9 cellular contexts compared by ENCODE assay signal in the genomic region with DNA sequence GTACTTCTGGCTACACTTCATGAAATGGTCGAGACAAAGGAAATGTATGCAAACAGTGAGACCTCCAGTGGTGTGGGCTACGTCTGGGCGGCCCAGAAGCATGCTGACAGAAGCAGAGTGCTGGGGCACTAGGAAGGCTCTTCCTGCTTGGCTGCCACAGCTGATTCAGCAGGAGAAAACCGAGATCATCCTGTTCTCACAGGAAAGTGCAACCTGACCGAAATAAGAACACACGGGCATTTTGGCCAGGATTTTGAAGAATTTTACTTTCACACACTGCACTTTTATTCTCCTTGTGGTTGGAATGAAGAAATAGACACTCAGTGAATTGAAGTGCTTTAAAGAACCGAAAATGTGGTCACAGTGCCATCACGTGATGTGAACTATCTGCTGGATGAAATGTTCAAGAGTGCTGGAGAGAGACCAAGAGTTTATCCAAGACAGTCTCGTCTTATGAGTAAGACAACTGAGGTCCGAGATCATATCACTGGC.
DNase-seq lines count a peak whose midpoint lies in the region; ATAC-seq, FAIRE-seq and TF ChIP-seq lines count a peak whose summit lies in the region.
"Had no signal": no experiment of that assay in that cellular context is flagged by ENCODE, and none has a peak within 500 bp of the region (broad histone marks: within the 10 kb centered on the region; RNA-seq: fewer than 3 reads in every experiment).

No MANE protein-coding gene starts in this region.

- POLR2A ChIA-PET in AG04449 (lab: Yijun Ruan, JAX) (no interaction called here), GM12878 (lab: Charles Lee) (no interaction called here)

- H3K79me2 ChIP-seq in GM12878 (ENCODE audit: control insufficient read depth, insufficient read depth, low read length) (no peaks in the 10 kb centered on the region), keratinocyte (ENCODE audit: control insufficient read depth, insufficient read depth, low read length) (no peaks in the 10 kb centered on the region)

- ATAC-seq in GM12878, result no peak

- H3K4me2 ChIP-seq in GM12878 (ENCODE audit: control insufficient read depth, insufficient read depth) (no peak overlapping the region), keratinocyte (ENCODE audit: control insufficient read depth, extremely low read depth, insufficient read depth, low read depth, low read length) (no peak overlapping the region)

- no peak for TF ChIP-seq POLR2A in GM12878 (IDR thresholded peaks at IDR 0.05; ENCODE audit: low read depth, low read length)

- H3K27me3 ChIP-seq in H7 (ENCODE audit: control insufficient read depth, insufficient read depth, low read length) (no peaks in the 10 kb centered on the region), GM12878 (replicated peaks in 1 of 2; ENCODE audit: control insufficient read depth in 2 of 2, insufficient read depth in 2 of 2, low read length in 1 of 2) (no peaks in the 10 kb centered on the region; a peak in 1 of 4 replicates), keratinocyte (ENCODE audit: control insufficient read depth, extremely low read depth, insufficient read depth, low read length) (no peaks in the 10 kb centered on the region)

- dilution Hi-C loops in keratinocyte (cut with MboI; ENCODE audit: extremely low pct_ligation_motif_present, low sequenced_read_pairs), result no loop called here

- intact Hi-C loops in GM12878 (cut with micrococcal nuclease; ENCODE audit: unreplicated experiment), result no loop called here

- H3K9ac ChIP-seq in GM12878 (ENCODE audit: control insufficient read depth, insufficient read depth, low read length), result no peak overlapping the region
- H3K9ac ChIP-seq in keratinocyte (ENCODE audit: control insufficient read depth, extremely low read depth, insufficient read depth, low read length), result no peak overlapping the region

- H3K27ac ChIP-seq in GM12878 (ENCODE audit: control insufficient read depth, insufficient read depth), result no peak overlapping the region
- H3K27ac ChIP-seq in keratinocyte (ENCODE audit: control insufficient read depth, insufficient read depth, low read length), result no peak overlapping the region

- RAD21 ChIA-PET in GM12878 (lab: Charles Lee; ENCODE audit: unreplicated experiment), result no interaction called here

- FAIRE-seq in GM12878 (lab: Jason Lieb, UNC), result no peak
- FAIRE-seq in keratinocyte (lab: Jason Lieb, UNC), result peak; percentile 34
- no peak for FAIRE-seq in urothelium cell line (lab: Jason Lieb, UNC)

- H4K20me1 ChIP-seq in GM12878 (ENCODE audit: control insufficient read depth, insufficient read depth), result no peaks in the 10 kb centered on the region
- H4K20me1 ChIP-seq in keratinocyte (ENCODE audit: control insufficient read depth, extremely low read depth, insufficient read depth, low read length), result no peaks in the 10 kb centered on the region

- no peak for TF ChIP-seq RAD21 in GM12878 (IDR thresholded peaks at IDR 0.05; ENCODE audit: insufficient read depth, low read depth, low read length)

- SMC1A ChIA-PET in GM12878 (lab: Charles Lee; ENCODE audit: uncharacterized antibody, unreplicated experiment), result no interaction called here

- CTCF ChIA-PET in AG04449 (lab: Yijun Ruan, JAX) (interaction anchor here (0.7 to 3.0 kb wide), 9 partner anchors 9 to 150 kb away, joined by 3 to 12 read pairs (median 4); no protein-coding TSS in a partner anchor), GM12878 (lab: Yijun Ruan, JAX) (interaction anchor here (1.0 kb wide), 1 partner anchor 10 kb away, joined by 4 read pairs; no protein-coding TSS in a partner anchor)

- H3K9me1 ChIP-seq in keratinocyte (ENCODE audit: control insufficient read depth, extremely low read depth, insufficient read depth, low read length), result no peaks in the 10 kb centered on the region

- 15% methylated on average over 10 of the region's 10 CpGs for WGBS in GM12878 (ENCODE audit: insufficient coverage, insufficient replicate concordance, low lambda C conversion rate, missing lambda C conversion rate)

- DNase-seq in AG04449 (ENCODE audit: low read depth, low spot score) (peak; percentile 83), H7 (peak; percentile 37), GM12878 (ENCODE audit: low read depth, low spot score) (no peak), keratinocyte (ENCODE audit: low read depth, low spot score) (no peak), urothelium cell line (ENCODE audit: low spot score) (no peak), DMS153 (lab: John Stamatoyannopoulos, UW) (no peak), NCI-H1930 (lab: John Stamatoyannopoulos, UW) (no peak)
- DNase-seq in activated naive CD4-positive, alpha-beta T cell (lab: John Stamatoyannopoulos, UW), result no peak
- DNase-seq: activated T-cell treated with anti-CD3 and anti-CD28 coated beads, Interleukin-2, amount 50 U/mL, for 24 hours had no signal

- in situ Hi-C loops in GM12878 (cut with MboI), result no loop called here

- H3K4me1 ChIP-seq in GM12878 (ENCODE audit: control insufficient read depth, insufficient read depth, low read length) (no peaks in the 10 kb centered on the region), keratinocyte (ENCODE audit: control insufficient read depth, extremely low read depth, insufficient read depth, low read length) (no peaks in the 10 kb centered on the region)

- TF ChIP-seq CTCF in AG04449 (IDR thresholded peaks at IDR 0.05; ENCODE audit: insufficient read depth, low read length, missing control alignments), result peak; percentile 7
- no peak for TF ChIP-seq CTCF in GM12878 (IDR thresholded peaks at IDR 0.05 in 2 of 3, conservative IDR thresholded peaks at IDR 0.05 in 1 of 3; ENCODE audit: control insufficient read depth in 2 of 3, extremely low read depth in 1 of 3, insufficient read depth in 1 of 3, low read depth in 3 of 3, low read length in 3 of 3)
- TF ChIP-seq CTCF in keratinocyte (optimal IDR thresholded peaks at IDR 0.05 in 1 of 3, IDR thresholded peaks at IDR 0.05 in 1 of 3, conservative IDR thresholded peaks at IDR 0.05 in 1 of 3; ENCODE audit: extremely low read depth in 1 of 3, insufficient read depth in 2 of 3, low read length in 3 of 3), result no peak

- H2AFZ ChIP-seq in GM12878 (ENCODE audit: control insufficient read depth, low read depth, low read length), result no peak overlapping the region
- no peak overlapping the region for H2AFZ ChIP-seq in keratinocyte (ENCODE audit: control insufficient read depth, low read length)

- H3K36me3 ChIP-seq in H7 (replicated peaks; ENCODE audit: control insufficient read depth, insufficient read depth, low read length), result no peaks in the 10 kb centered on the region
- H3K36me3 ChIP-seq in GM12878 (ENCODE audit: control insufficient read depth in 2 of 2, insufficient read depth in 2 of 2, low read length in 1 of 2), result no peaks in the 10 kb centered on the region
- no peaks in the 10 kb centered on the region for H3K36me3 ChIP-seq in keratinocyte (ENCODE audit: control insufficient read depth in 2 of 2, extremely low read depth in 1 of 2, insufficient read depth in 2 of 2, low read length in 2 of 2)

- no peaks in the 10 kb centered on the region for H3K9me3 ChIP-seq in GM12878 (replicated peaks; ENCODE audit: control insufficient read depth, insufficient read depth, low read length)
- H3K9me3 ChIP-seq in keratinocyte (ENCODE audit: control insufficient read depth, low read depth, low read length), result no peaks in the 10 kb centered on the region

- no peak for TF ChIP-seq EP300 in GM12878 (IDR thresholded peaks at IDR 0.05; ENCODE audit: borderline replicate concordance in 1 of 2, control insufficient read depth in 1 of 2, low read depth in 2 of 2, low read length in 2 of 2)

- no TSS peak for BruUV-seq in GM12878 (replicated peaks; lab: Mats Ljungman, UMichigan)

- H3K4me3 ChIP-seq in AG04449 (ENCODE audit: low read depth, low read length) (peak overlapping the region; percentile 4), H7 (ENCODE audit: insufficient read depth, low read depth, low read length) (no peak overlapping the region), GM12878 (no peak overlapping the region), keratinocyte (ENCODE audit: control insufficient read depth in 2 of 3, extremely low read depth in 1 of 3, insufficient read depth in 2 of 3, low read depth in 1 of 3, low read length in 3 of 3) (no peak overlapping the region)

TF ChIP-seq in GM12878, 131 proteins besides CTCF, POLR2A, EP300 and RAD21:
- no peak for TF ChIP-seq GABPA (IDR thresholded peaks at IDR 0.05; ENCODE audit: low read depth)
- TF ChIP-seq RUNX3 (IDR thresholded peaks at IDR 0.05; ENCODE audit: low read length), result peak; percentile 18; the same call in 1 of the 2 replicates
- TF ChIP-seq RAD51 (IDR thresholded peaks at IDR 0.05), result peak; percentile 51; the same call in 1 of the 2 replicates
- no peak for TF ChIP-seq MXI1 (IDR thresholded peaks at IDR 0.05; ENCODE audit: low read depth, low read length)

Comparison
In these comparisons a context has a peak if more than half of its experiments do, and no peak if none do; other contexts are left out.
1. DNase-seq: peak in AG04449 (single experiment) and H7 (single experiment); none in GM12878 (single experiment), keratinocyte (single experiment), activated naive CD4-positive, alpha-beta T cell (0 of 4), urothelium cell line (single experiment), DMS153 (single experiment) and NCI-H1930 (0 of 2).